27 cellular contexts compared by ENCODE assay signal in the genomic region with DNA sequence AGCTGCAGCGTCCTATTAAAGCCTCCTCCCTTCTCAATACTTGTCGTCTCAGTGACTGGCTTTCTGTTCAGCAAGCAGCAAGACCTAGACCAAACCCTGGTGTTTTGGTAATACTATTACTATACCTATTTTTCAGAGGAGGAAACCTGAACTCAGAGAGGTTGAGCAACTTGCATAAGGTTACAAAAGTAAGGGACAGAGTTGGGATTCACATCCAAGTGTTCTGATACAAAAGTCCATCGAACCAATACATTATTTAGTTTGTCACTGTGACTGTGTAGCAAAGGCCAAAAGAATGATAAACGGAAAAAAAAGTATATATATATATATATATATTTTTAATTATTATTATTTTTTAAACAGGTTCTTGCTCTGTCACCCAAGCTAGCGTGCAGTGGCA.
"Had no signal": no experiment of that assay in that cellular context is flagged by ENCODE, and none has a peak within 500 bp of the region (broad histone marks: within the 10 kb centered on the region; RNA-seq: fewer than 3 reads in every experiment).

No MANE protein-coding gene starts in this region.

- H3K9me3 ChIP-seq: esophagus squamous epithelium, gastrocnemius medialis, heart left ventricle, left lung, lower lobe of right lung had no signal

- H3K4me1 ChIP-seq: gastrocnemius medialis, left lung, lower lobe of right lung had no signal

- H2AFZ ChIP-seq: hepatocyte had no signal

- H3K27me3 ChIP-seq: dorsolateral prefrontal cortex, esophagus squamous epithelium, gastrocnemius medialis, heart left ventricle, hepatocyte, left lung had no signal

- DNase-seq: dermis blood vessel endothelial cell; dorsolateral prefrontal cortex; effector CD4-positive, alpha-beta T cell; effector memory CD4-positive, alpha-beta T cell; erythroblast; esophagus squamous epithelium; foreskin fibroblast; foreskin melanocyte; gastrocnemius medialis; heart left ventricle; immature natural killer cell; islet precursor cell; kidney; kidney glomerular epithelial cell; left colon; left lung; left ventricle myocardium superior; lower lobe of right lung; mesenchymal stem cell; mucosa of descending colon; naive B cell; naive thymus-derived CD8-positive, alpha-beta T cell had no signal

- H3K36me3 ChIP-seq: esophagus squamous epithelium, gastrocnemius medialis, heart left ventricle, left lung, lower lobe of right lung had no signal

- H3K79me2 ChIP-seq: hepatocyte had no signal

- H3K4me3 ChIP-seq: coronary artery, esophagus squamous epithelium, gastrocnemius medialis, heart left ventricle, hepatocyte, left lung, lower lobe of right lung, mucosa of descending colon had no signal

- ATAC-seq: esophagus mucosa; gastrocnemius medialis; heart left ventricle; left ventricle myocardium superior; lower lobe of right lung; naive thymus-derived CD8-positive, alpha-beta T cell had no signal

- FAIRE-seq: colon, kidney had no signal

- H3K27ac ChIP-seq: coronary artery, epithelial cell of prostate, esophagus squamous epithelium, gastrocnemius medialis, heart left ventricle, hepatocyte, left lung, lower lobe of right lung had no signal
